In the genomic region with DNA sequence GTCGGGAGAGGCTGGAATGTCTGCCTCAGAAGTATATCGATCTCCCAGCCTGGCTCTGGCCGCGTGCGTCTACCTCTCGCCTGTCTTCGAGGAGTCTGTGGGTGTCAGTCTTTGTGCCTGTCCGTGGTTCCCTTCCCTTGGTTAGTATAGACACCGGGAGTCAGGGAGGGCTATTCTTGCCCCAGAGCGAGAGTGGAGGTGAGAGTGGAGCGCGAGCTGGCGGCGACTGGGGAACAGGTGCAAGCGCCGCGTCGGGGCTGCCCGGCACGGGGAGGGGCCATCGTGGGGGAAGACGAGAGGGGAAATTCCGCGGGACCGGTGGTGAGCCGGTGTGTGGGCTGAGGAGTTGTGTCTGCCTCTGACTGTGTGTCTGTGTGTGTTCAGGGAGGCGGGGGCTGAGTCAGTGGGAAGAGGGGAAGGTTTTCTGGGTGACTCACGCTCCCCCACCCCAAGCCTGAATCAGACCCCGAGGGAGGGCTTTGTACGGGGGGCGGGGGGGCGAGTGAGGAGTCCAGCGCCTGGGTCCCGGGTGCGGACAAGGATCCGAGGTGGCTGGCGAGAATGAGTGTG, we compare ENCODE assay signal across 1 cellular context.
TF ChIP-seq lines count a peak whose summit lies in the region.

No MANE protein-coding gene starts in this region.

TF ChIP-seq in H1, 55 proteins besides CTCF, POLR2A, EP300 and RAD21:
- TF ChIP-seq KDM5A (IDR thresholded peaks at IDR 0.05; ENCODE audit: low read length): no peak
- TF ChIP-seq BACH1 (IDR thresholded peaks at IDR 0.05; ENCODE audit: low read length): no peak
- TF ChIP-seq CREB1 (IDR thresholded peaks at IDR 0.05): 0 out of 2 replicates have a peak, but pooled peaks have one; percentile 8
- TF ChIP-seq E2F6 (IDR thresholded peaks at IDR 0.05): peak; percentile 39
- TF ChIP-seq RNF2 (IDR thresholded peaks at IDR 0.05; ENCODE audit: borderline replicate concordance, low read depth, low read length, missing control alignments, poor library complexity, severe bottlenecking): no peak
- no peak for TF ChIP-seq TAF1 (IDR thresholded peaks at IDR 0.05; ENCODE audit: low read depth, low read length)
- TF ChIP-seq ATF2 (IDR thresholded peaks at IDR 0.05; ENCODE audit: low read length): no peak
- TF ChIP-seq HDAC6 (IDR thresholded peaks at IDR 0.05; ENCODE audit: low read depth, low read length): no peak
- TF ChIP-seq SP1 (IDR thresholded peaks at IDR 0.05; ENCODE audit: low read depth, low read length): no peak
- no peak for TF ChIP-seq GABPA (IDR thresholded peaks at IDR 0.05; ENCODE audit: borderline replicate concordance, insufficient read depth, low read length)
- TF ChIP-seq TEAD4 (IDR thresholded peaks at IDR 0.05; ENCODE audit: low read depth, low read length): peak; percentile 81
- TF ChIP-seq EGR1 (IDR thresholded peaks at IDR 0.05; ENCODE audit: borderline replicate concordance, low read depth, low read length): no peak
- no peak for TF ChIP-seq TAF7 (optimal IDR thresholded peaks at IDR 0.05; ENCODE audit: borderline replicate concordance, low read depth, low read length)
- TF ChIP-seq TBP (IDR thresholded peaks at IDR 0.05; ENCODE audit: low read depth, low read length): no peak
- no peak for TF ChIP-seq POU5F1 (IDR thresholded peaks at IDR 0.05; ENCODE audit: low read depth, low read length)
